In genomic region chr4:140098481-140099132, GRCh38 we compare ENCODE assay signal across 10 cellular contexts. TPM values are rescaled to one million over a fixed set of nuclear protein-coding genes. Genes with fewer than 3 reads are reported as not detected.
A peak's percentile ranks its signal among the peaks of the same experiment; 100 is the strongest.
DNase-seq lines count a peak whose midpoint lies in the region; ATAC-seq and FAIRE-seq lines count a peak whose summit lies in the region.
"Had no signal": no experiment of that assay in that cellular context is flagged by ENCODE, and none has a peak within 500 bp of the region (broad histone marks: within the 10 kb centered on the region; RNA-seq: fewer than 3 reads in every experiment).

No MANE protein-coding gene starts in this region.

- peak overlapping the region in 3 of 10 donors; percentile 33 to 57 (median 37) for H3K4me3 Mint-ChIP-seq in naive thymus-derived CD8-positive, alpha-beta T cell
- H3K4me3 Mint-ChIP-seq: memory B cell had no signal

- H3K9me3 ChIP-seq in effector memory CD4-positive, alpha-beta T cell (ENCODE audit: control insufficient read depth, low read length) = no peaks in the 10 kb centered on the region

- H3K4me3 ChIP-seq in effector memory CD4-positive, alpha-beta T cell (ENCODE audit: insufficient read depth, low read depth, low read length, poor library complexity, severe bottlenecking) = no peak overlapping the region
- H3K4me3 ChIP-seq: K562 had no signal

- H3K27ac Mint-ChIP-seq in naive thymus-derived CD8-positive, alpha-beta T cell = peak overlapping the region in 3 of 10 donors; percentile 23 to 61 (median 48)
- H3K27ac Mint-ChIP-seq: memory B cell had no signal

- H3K4me1 Mint-ChIP-seq in naive thymus-derived CD8-positive, alpha-beta T cell = peaks cover 50 to 92% (median 72%) of the 10 kb centered on the region in 4 donors

- H3K27me3 ChIP-seq in effector memory CD4-positive, alpha-beta T cell (replicated peaks; ENCODE audit: control insufficient read depth, insufficient read depth, low read length, poor library complexity, severe bottlenecking) = no peaks in the 10 kb centered on the region

- peak; percentile 52 for DNase-seq in EH (ENCODE audit: low read depth)
- peak; percentile 89 for DNase-seq in SW480 (ENCODE audit: low spot score)
- DNase-seq in fibroblast of peridontal ligament (ENCODE audit: extremely low read depth) = peak; percentile 66
- peak; percentile 61 for DNase-seq in putamen (ENCODE audit: low spot score)
- DNase-seq in naive thymus-derived CD8-positive, alpha-beta T cell = no peak
- DNase-seq in GM19239 (ENCODE audit: insufficient read length, low spot score) = no peak
- no peak for DNase-seq in effector memory CD4-positive, alpha-beta T cell

- ATAC-seq in naive thymus-derived CD8-positive, alpha-beta T cell = no peak
- no peak for ATAC-seq in HG02884 (IDR thresholded peaks at IDR 0.05; ENCODE audit: unreplicated experiment)
- ATAC-seq: K562 had no signal

- H3K36me3 ChIP-seq in effector memory CD4-positive, alpha-beta T cell (ENCODE audit: control insufficient read depth, insufficient read depth, low read length) = no peaks in the 10 kb centered on the region

- no peaks in the 10 kb centered on the region for H3K36me3 Mint-ChIP-seq in naive thymus-derived CD8-positive, alpha-beta T cell

- POLR2A ChIA-PET in naive thymus-derived CD8-positive, alpha-beta T cell (lab: Charles Lee) = interaction anchor here (1.5 kb wide), 1 partner anchor 52 kb away, joined by 4 read pairs; no protein-coding TSS in a partner anchor

- H3K27me3 Mint-ChIP-seq in naive thymus-derived CD8-positive, alpha-beta T cell = no peaks in the 10 kb centered on the region

- H3K9me3 Mint-ChIP-seq in naive thymus-derived CD8-positive, alpha-beta T cell = no peaks in the 10 kb centered on the region

- H3K4me1 ChIP-seq in effector memory CD4-positive, alpha-beta T cell (ENCODE audit: control insufficient read depth, insufficient read depth, low read length, poor library complexity, severe bottlenecking) = peaks cover 26% of the 10 kb centered on the region

- no peak overlapping the region for H3K27ac ChIP-seq in effector memory CD4-positive, alpha-beta T cell (ENCODE audit: insufficient read depth, low read length, poor library complexity, severe bottlenecking)

- FAIRE-seq in GM19239 (lab: Jason Lieb, UNC) = no peak
- FAIRE-seq: K562 had no signal

RNA-seq across cellular contexts. Expression of gene MAML3, which starts 55.4 kb away (rescaled TPM):
- total RNA-seq in naive thymus-derived CD8-positive, alpha-beta T cell = 1 to 10 TPM; 4.9 to 5.3 TPM
- polyA plus RNA-seq in naive thymus-derived CD8-positive, alpha-beta T cell = 1 to 10 TPM in 2 of 3 donors, under 1 TPM in 1; 0.51 to 1.6 (median 1.4) TPM

Comparison
In these comparisons a context has a peak if more than half of its experiments do, and no peak if none do; other contexts are left out.
1. DNase-seq: peak in EH (single experiment), SW480 (single experiment), fibroblast of peridontal ligament (single experiment) and putamen (single experiment); none in naive thymus-derived CD8-positive, alpha-beta T cell (0 of 10), GM19239 (single experiment) and effector memory CD4-positive, alpha-beta T cell (0 of 3).